30 cellular contexts compared by ENCODE assay signal in the genomic region with DNA sequence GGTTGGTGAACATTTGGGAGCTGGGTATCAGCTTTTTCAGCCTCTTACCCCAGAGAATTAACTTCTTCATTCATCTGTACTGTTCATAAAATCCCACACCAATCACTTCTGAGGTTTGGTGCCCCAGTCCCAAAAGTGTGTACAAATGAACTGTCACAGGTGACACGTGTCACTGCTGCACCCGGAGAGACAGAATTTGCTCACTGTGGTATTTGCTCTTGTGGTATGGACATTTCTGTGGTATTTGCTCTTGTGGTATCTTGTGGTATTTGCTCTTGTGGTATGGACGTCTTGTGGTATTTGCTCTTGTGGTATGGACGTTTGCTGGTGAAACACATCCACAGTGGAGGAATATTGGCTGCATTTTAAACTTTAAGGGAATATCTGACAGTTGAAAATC.
DNase-seq lines count a peak whose midpoint lies in the region; ATAC-seq, FAIRE-seq and TF ChIP-seq lines count a peak whose summit lies in the region.
"Had no signal": no experiment of that assay in that cellular context is flagged by ENCODE, and none has a peak within 500 bp of the region (broad histone marks: within the 10 kb centered on the region; RNA-seq: fewer than 3 reads in every experiment).

No MANE protein-coding gene starts in this region.

- no peak for FAIRE-seq in HepG2 (lab: Jason Lieb, UNC)
- FAIRE-seq: A204.1, bronchial epithelial cell, GM19239, keratinocyte had no signal

- no TSS peak for BruUV-seq in HepG2 (replicated peaks; lab: Mats Ljungman, UMichigan)
- BruUV-seq in PC-3 (replicated peaks; lab: Mats Ljungman, UMichigan): no TSS peak

- CTCF ChIA-PET in HepG2 (lab: Yijun Ruan, JAX; ENCODE audit: low intra/inter-chr PET ratio, low total read pairs) (no interaction called here), PC-3 (lab: Charles Lee) (no interaction called here)

- H3K9me3 ChIP-seq in HepG2 (ENCODE audit: low read length): no peaks in the 10 kb centered on the region
- H3K9me3 ChIP-seq in right lobe of liver: no peaks in the 10 kb centered on the region
- H3K9me3 ChIP-seq in PC-3 (ENCODE audit: low read length): no peaks in the 10 kb centered on the region
- H3K9me3 ChIP-seq: esophagus squamous epithelium, gastrocnemius medialis, HAP-1, MG63, mucosa of descending colon, sigmoid colon had no signal

- H3K36me3 ChIP-seq in HepG2 (replicated peaks in 1 of 2; ENCODE audit: control insufficient read depth in 1 of 2, insufficient read depth in 2 of 2, low read length in 2 of 2) (no peaks in the 10 kb centered on the region), right lobe of liver (no peaks in the 10 kb centered on the region), PC-3 (ENCODE audit: low read depth, low read length) (no peaks in the 10 kb centered on the region)
- H3K36me3 ChIP-seq: esophagus squamous epithelium, gastrocnemius medialis, HAP-1, MG63, sigmoid colon had no signal

- no peak overlapping the region for H3K4me3 Mint-ChIP-seq in stimulated activated naive CD8-positive, alpha-beta T cell treated with anti-CD3 and anti-CD28 coated beads, Interleukin-15, amount 100 ng/mL, for 72 hours
- H3K4me3 Mint-ChIP-seq: activated CD4-positive, alpha-beta T cell treated with anti-CD3 and anti-CD28 coated beads for 36 hours; activated T-cell treated with anti-CD3 and anti-CD28 coated beads, Interleukin-2, amount 50 U/mL, for 24 hours; B cell; endodermal cell; T-helper 17 cell had no signal

- ATAC-seq in HepG2 (no peak), right lobe of liver (no peak), PC-3 (no peak; the same call in 1 of the 2 replicates), HG03439 (IDR thresholded peaks at IDR 0.05; ENCODE audit: unreplicated experiment) (no peak), GM18519 (IDR thresholded peaks at IDR 0.05; ENCODE audit: low FRiP score, unreplicated experiment) (no peak)
- ATAC-seq in stimulated activated naive CD8-positive, alpha-beta T cell treated with anti-CD3 and anti-CD28 coated beads, Interleukin-15, amount 100 ng/mL, for 72 hours: peak; percentile 55
- ATAC-seq: activated CD4-positive, alpha-beta T cell treated with anti-CD3 and anti-CD28 coated beads for 36 hours; gastrocnemius medialis; mucosa of descending colon; T-helper 17 cell had no signal

- no peaks in the 10 kb centered on the region for H3K27me3 ChIP-seq in HepG2 (ENCODE audit: control insufficient read depth in 1 of 2, insufficient read depth in 2 of 2, low read length in 2 of 2)
- no peaks in the 10 kb centered on the region for H3K27me3 ChIP-seq in right lobe of liver
- H3K27me3 ChIP-seq in PC-3 (ENCODE audit: low read length): no peaks in the 10 kb centered on the region
- H3K27me3 ChIP-seq: gastrocnemius medialis, sigmoid colon had no signal

- TF ChIP-seq RAD21 in HepG2 (CRISPR knock-in tag; IDR thresholded peaks at IDR 0.05): no peak

- TF ChIP-seq EP300 in HepG2 (IDR thresholded peaks at IDR 0.05; ENCODE audit: low read depth in 2 of 2, low read length in 2 of 2) (peak in 1 of 2 experiments; percentile 12; a peak in 1 of 4 replicates), HepG2 (CRISPR knock-in tag; IDR thresholded peaks at IDR 0.05; ENCODE audit: borderline replicate concordance) (no peak)

- DNase-seq in HepG2 (ENCODE audit: low spot score): no peak
- no peak for DNase-seq in right lobe of liver
- DNase-seq in PC-3: peak; percentile 54
- DNase-seq in fibroblast of peridontal ligament (ENCODE audit: extremely low read depth): peak; percentile 23
- no peak for DNase-seq in stimulated activated naive CD8-positive, alpha-beta T cell treated with anti-CD3 and anti-CD28 coated beads, Interleukin-15, amount 100 ng/mL, for 72 hours
- no peak for DNase-seq in HUDEP-2 (lab: John Stamatoyannopoulos, UW; ENCODE audit: unreplicated experiment in 76 of 76)
- DNase-seq: activated CD4-positive, alpha-beta T cell treated with anti-CD3 and anti-CD28 coated beads for 36 hours; activated gamma-delta T cell treated with Interleukin-2 at 50 U/mL for 16 hours; activated T-cell treated with anti-CD3 and anti-CD28 coated beads, Interleukin-2, amount 50 U/mL, for 24 hours; DMS79; endodermal cell; esophagus squamous epithelium; gastrocnemius medialis; IMR-90; MG63; mucosa of descending colon; NCI-H146; NCI-H524; RPMI8226; sigmoid colon; T-helper 17 cell had no signal

- H2AFZ ChIP-seq in HepG2 (ENCODE audit: low read length): no peak overlapping the region
- no peak overlapping the region for H2AFZ ChIP-seq in PC-3 (ENCODE audit: low read length)

- no peaks in the 10 kb centered on the region for H3K9me3 Mint-ChIP-seq in stimulated activated naive CD8-positive, alpha-beta T cell treated with anti-CD3 and anti-CD28 coated beads, Interleukin-15, amount 100 ng/mL, for 72 hours
- H3K9me3 Mint-ChIP-seq: activated T-cell treated with anti-CD3 and anti-CD28 coated beads, Interleukin-2, amount 50 U/mL, for 24 hours; endodermal cell had no signal

- no peak for TF ChIP-seq POLR2A in HepG2 (IDR thresholded peaks at IDR 0.05; ENCODE audit: insufficient read depth in 1 of 2, low read depth in 2 of 2, low read length in 2 of 2)
- no peak for TF ChIP-seq POLR2A in right lobe of liver (IDR thresholded peaks at IDR 0.05)

- no peaks in the 10 kb centered on the region for H3F3A ChIP-seq in PC-3 (ENCODE audit: low read length, unreplicated experiment)

- H3K4me1 Mint-ChIP-seq in stimulated activated naive CD8-positive, alpha-beta T cell treated with anti-CD3 and anti-CD28 coated beads, Interleukin-15, amount 100 ng/mL, for 72 hours: no peaks in the 10 kb centered on the region
- H3K4me1 Mint-ChIP-seq: activated CD4-positive, alpha-beta T cell treated with anti-CD3 and anti-CD28 coated beads for 36 hours; B cell; endodermal cell had no signal

- H3K4me2 ChIP-seq in HepG2 (ENCODE audit: low read depth, low read length) (peak overlapping the region; percentile 50; the same call in 1 of the 2 replicates), PC-3 (ENCODE audit: low read length) (no peak overlapping the region)

- WGBS in HepG2 (ENCODE audit: low lambda C conversion rate): 0% methylated on average over 4 of the region's 4 CpGs
- WGBS in right lobe of liver (ENCODE audit: insufficient coverage, low coverage, low lambda C conversion rate, missing lambda C conversion rate): 18% methylated on average over 3 of the region's 4 CpGs

- in situ Hi-C loops in HepG2 (cut with HindIII; ENCODE audit: extremely low pct_ligation_motif_present, low pct_unique_long_range_greater_than_20kb): no loop called here

- intact Hi-C loops in HepG2 (cut with micrococcal nuclease; ENCODE audit: unreplicated experiment) (no loop called here), right lobe of liver (cut with DNase I) (no loop called here), PC-3 (cut with micrococcal nuclease) (no loop called here)

- no peak overlapping the region for H3K27ac Mint-ChIP-seq in stimulated activated naive CD8-positive, alpha-beta T cell treated with anti-CD3 and anti-CD28 coated beads, Interleukin-15, amount 100 ng/mL, for 72 hours
- H3K27ac Mint-ChIP-seq: activated CD4-positive, alpha-beta T cell treated with anti-CD3 and anti-CD28 coated beads for 36 hours; activated T-cell treated with anti-CD3 and anti-CD28 coated beads, Interleukin-2, amount 50 U/mL, for 24 hours; B cell; endodermal cell; T-helper 17 cell had no signal

- no peak for TF ChIP-seq CTCF in HepG2 (CRISPR knock-in tag; IDR thresholded peaks at IDR 0.05)
- no peak for TF ChIP-seq CTCF in right lobe of liver (IDR thresholded peaks at IDR 0.05)
- TF ChIP-seq CTCF in PC-3 (conservative IDR thresholded peaks at IDR 0.05; ENCODE audit: low read depth, low read length): no peak

- peaks cover 34% of the 10 kb centered on the region for H3K4me1 ChIP-seq in HepG2 (ENCODE audit: insufficient read depth, low read length)
- no peaks in the 10 kb centered on the region for H3K4me1 ChIP-seq in right lobe of liver
- no peaks in the 10 kb centered on the region for H3K4me1 ChIP-seq in PC-3 (ENCODE audit: insufficient read depth, low read length)
- H3K4me1 ChIP-seq: esophagus squamous epithelium, gastrocnemius medialis, HAP-1, sigmoid colon had no signal

- H3K4me3 ChIP-seq in HepG2 (replicated peaks in 1 of 3; ENCODE audit: insufficient read depth in 1 of 3, low read depth in 2 of 3, low read length in 3 of 3) (no peak overlapping the region), right lobe of liver (no peak overlapping the region), PC-3 (ENCODE audit: low read length) (no peak overlapping the region)
- H3K4me3 ChIP-seq: coronary artery, esophagus squamous epithelium, gastrocnemius medialis, HAP-1, MG63, mucosa of descending colon, sigmoid colon had no signal

- H4K20me1 ChIP-seq in HepG2 (ENCODE audit: insufficient read depth, low read length): no peaks in the 10 kb centered on the region
- H4K20me1 ChIP-seq in PC-3 (ENCODE audit: low read length): no peaks in the 10 kb centered on the region

- H3K9ac ChIP-seq in HepG2 (ENCODE audit: insufficient read depth, low read depth, low read length) (no peak overlapping the region), PC-3 (ENCODE audit: low read length) (no peak overlapping the region)

- H3K27ac ChIP-seq in HepG2 (ENCODE audit: extremely low read length, insufficient read depth, low read length) (no peak overlapping the region), right lobe of liver (no peak overlapping the region), PC-3 (ENCODE audit: low read length) (no peak overlapping the region)
- H3K27ac ChIP-seq: coronary artery, esophagus squamous epithelium, gastrocnemius medialis, sigmoid colon had no signal

- H3K79me2 ChIP-seq in HepG2 (ENCODE audit: insufficient read depth, low read length): no peaks in the 10 kb centered on the region
- H3K79me2 ChIP-seq in PC-3 (ENCODE audit: low read length): no peaks in the 10 kb centered on the region

- H3K27me3 Mint-ChIP-seq in stimulated activated naive CD8-positive, alpha-beta T cell treated with anti-CD3 and anti-CD28 coated beads, Interleukin-15, amount 100 ng/mL, for 72 hours: peaks cover 13% of the 10 kb centered on the region
- H3K27me3 Mint-ChIP-seq: activated T-cell treated with anti-CD3 and anti-CD28 coated beads, Interleukin-2, amount 50 U/mL, for 24 hours had no signal

- no peaks in the 10 kb centered on the region; the same call in 1 of the 2 replicates for H3K9me2 ChIP-seq in PC-3 (replicated peaks; ENCODE audit: low read length)

- POLR2A ChIA-PET in HepG2 (lab: Yijun Ruan, JAX) (no interaction called here), PC-3 (lab: Charles Lee; ENCODE audit: unreplicated experiment) (no interaction called here)

TF ChIP-seq in HepG2, 621 proteins besides CTCF, POLR2A, EP300 and RAD21 (continues in another document):
- TF ChIP-seq, protein P1, sequence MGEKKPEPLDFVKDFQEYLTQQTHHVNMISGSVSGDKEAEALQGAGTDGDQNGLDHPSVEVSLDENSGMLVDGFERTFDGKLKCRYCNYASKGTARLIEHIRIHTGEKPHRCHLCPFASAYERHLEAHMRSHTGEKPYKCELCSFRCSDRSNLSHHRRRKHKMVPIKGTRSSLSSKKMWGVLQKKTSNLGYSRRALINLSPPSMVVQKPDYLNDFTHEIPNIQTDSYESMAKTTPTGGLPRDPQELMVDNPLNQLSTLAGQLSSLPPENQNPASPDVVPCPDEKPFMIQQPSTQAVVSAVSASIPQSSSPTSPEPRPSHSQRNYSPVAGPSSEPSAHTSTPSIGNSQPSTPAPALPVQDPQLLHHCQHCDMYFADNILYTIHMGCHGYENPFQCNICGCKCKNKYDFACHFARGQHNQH (CRISPR knock-in tag; IDR thresholded peaks at IDR 0.05): no peak
- TF ChIP-seq PCBP1 (IDR thresholded peaks at IDR 0.05; ENCODE audit: borderline replicate concordance, low read depth, low read length) (no peak), ZNF446 (CRISPR knock-in tag; IDR thresholded peaks at IDR 0.05) (no peak)

Comparison
In these comparisons a context has a peak if more than half of its experiments do, and no peak if none do; other contexts are left out.
1. DNase-seq: peak in PC-3 (single experiment) and fibroblast of peridontal ligament (single experiment); none in HepG2 (single experiment), right lobe of liver (0 of 3), stimulated activated naive CD8-positive, alpha-beta T cell treated with anti-CD3 and anti-CD28 coated beads, Interleukin-15, amount 100 ng/mL, for 72 hours (0 of 2) and HUDEP-2 (0 of 76).